1 cellular context compared by ENCODE assay signal in the genomic region with DNA sequence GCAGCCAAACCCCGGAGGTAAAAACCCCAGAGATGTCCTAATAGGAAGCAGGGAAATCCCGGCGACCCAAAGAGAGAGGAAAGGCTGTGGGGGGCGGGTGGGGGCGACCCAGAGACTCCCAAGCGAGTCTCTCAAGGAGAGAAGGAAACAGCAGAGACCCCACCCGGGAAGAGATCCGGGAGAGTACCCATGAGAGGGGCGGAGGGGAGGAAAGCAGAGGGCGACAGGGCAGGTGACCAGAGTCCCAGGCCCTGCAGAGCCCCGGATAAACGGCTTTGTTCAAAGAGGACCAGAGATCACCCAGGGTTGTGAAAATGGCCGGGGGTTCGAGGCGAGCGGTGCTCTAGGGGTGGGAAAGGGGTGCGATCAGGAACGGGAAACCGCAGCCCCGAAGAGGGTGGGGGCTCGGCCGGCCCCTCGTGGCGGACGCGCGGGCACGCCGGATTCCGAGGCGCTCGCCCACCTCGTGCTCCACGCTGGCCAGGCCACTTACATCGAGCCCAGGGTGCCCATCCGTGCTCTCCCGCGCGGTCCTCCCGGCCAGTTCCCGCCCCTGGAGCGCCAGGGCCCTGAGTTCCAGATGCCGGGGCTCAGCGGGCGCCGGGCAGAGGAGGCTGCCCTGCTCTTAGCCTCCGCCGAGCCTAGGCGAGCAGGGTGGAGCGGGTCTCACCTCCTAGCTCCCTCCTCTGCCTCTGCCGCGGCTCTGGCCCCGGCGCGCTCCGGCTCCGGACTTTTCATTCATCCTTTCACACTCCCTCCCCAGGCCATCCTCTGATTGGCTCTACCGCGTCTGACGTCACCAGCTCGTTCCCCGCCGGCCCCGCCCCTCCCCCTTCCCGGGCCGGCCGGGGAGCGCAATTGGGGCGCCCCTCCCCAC.
TF ChIP-seq lines count a peak whose summit lies in the region.

No MANE protein-coding gene starts in this region.

TF ChIP-seq in GM12878, 131 proteins besides CTCF, POLR2A, EP300 and RAD21 (continued from another document and continues in another):
- 0 out of 2 replicates have a peak, but pooled peaks have one; percentile 3 for TF ChIP-seq RELB (IDR thresholded peaks at IDR 0.05; ENCODE audit: low read depth)
- TF ChIP-seq, protein P1, sequence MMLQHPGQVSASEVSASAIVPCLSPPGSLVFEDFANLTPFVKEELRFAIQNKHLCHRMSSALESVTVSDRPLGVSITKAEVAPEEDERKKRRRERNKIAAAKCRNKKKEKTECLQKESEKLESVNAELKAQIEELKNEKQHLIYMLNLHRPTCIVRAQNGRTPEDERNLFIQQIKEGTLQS (IDR thresholded peaks at IDR 0.05; ENCODE audit: borderline replicate concordance, extremely low read depth, low read depth, low read length), result no peak
- no peak for TF ChIP-seq RCOR1 (conservative IDR thresholded peaks at IDR 0.05; ENCODE audit: low read depth, low read length)
- peak; percentile 79 for TF ChIP-seq YY1 (IDR thresholded peaks at IDR 0.05; ENCODE audit: low read depth, low read length)
- TF ChIP-seq BHLHE40 (IDR thresholded peaks at IDR 0.05; ENCODE audit: borderline replicate concordance in 1 of 2, low read depth in 2 of 2, low read length in 1 of 2), result peak in 1 of 2 experiments; percentile 13; a peak in 1 of 4 replicates
- TF ChIP-seq SPI1 (IDR thresholded peaks at IDR 0.05; ENCODE audit: borderline replicate concordance, insufficient read depth, low read depth, low read length), result no peak
- TF ChIP-seq HCFC1 (IDR thresholded peaks at IDR 0.05; ENCODE audit: low read length), result no peak
- no peak for TF ChIP-seq ATF2 (IDR thresholded peaks at IDR 0.05; ENCODE audit: low read length)
- TF ChIP-seq ATF7 (IDR thresholded peaks at IDR 0.05; ENCODE audit: low read depth), result peak; percentile 82
- no peak for TF ChIP-seq ZBED1 (IDR thresholded peaks at IDR 0.05; ENCODE audit: borderline replicate concordance)
- TF ChIP-seq ZNF207 (IDR thresholded peaks at IDR 0.05; ENCODE audit: borderline replicate concordance), result no peak
- TF ChIP-seq SMAD1 (IDR thresholded peaks at IDR 0.05; ENCODE audit: low read depth, partially characterized antibody), result no peak
- TF ChIP-seq IRF5 (IDR thresholded peaks at IDR 0.05; ENCODE audit: borderline replicate concordance), result no peak
- peak in 1 of 2 experiments; percentile 29; a peak in 1 of 3 replicates for TF ChIP-seq EGR1 (IDR thresholded peaks at IDR 0.05; ENCODE audit: borderline replicate concordance in 1 of 2, low read depth in 2 of 2, low read length in 2 of 2)
- TF ChIP-seq SIX5 (IDR thresholded peaks at IDR 0.05; ENCODE audit: low read depth, low read length, severe bottlenecking), result no peak
- TF ChIP-seq ZNF622 (IDR thresholded peaks at IDR 0.05), result no peak
- TF ChIP-seq ZNF274 (IDR thresholded peaks at IDR 0.05; ENCODE audit: insufficient read depth, insufficient read length), result no peak
- TF ChIP-seq, protein P2, sequence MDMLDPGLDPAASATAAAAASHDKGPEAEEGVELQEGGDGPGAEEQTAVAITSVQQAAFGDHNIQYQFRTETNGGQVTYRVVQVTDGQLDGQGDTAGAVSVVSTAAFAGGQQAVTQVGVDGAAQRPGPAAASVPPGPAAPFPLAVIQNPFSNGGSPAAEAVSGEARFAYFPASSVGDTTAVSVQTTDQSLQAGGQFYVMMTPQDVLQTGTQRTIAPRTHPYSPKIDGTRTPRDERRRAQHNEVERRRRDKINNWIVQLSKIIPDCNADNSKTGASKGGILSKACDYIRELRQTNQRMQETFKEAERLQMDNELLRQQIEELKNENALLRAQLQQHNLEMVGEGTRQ (IDR thresholded peaks at IDR 0.05; ENCODE audit: borderline replicate concordance, low read depth, low read length), result no peak
- peak; percentile 64; the same call in 1 of the 2 replicates for TF ChIP-seq POLR2AphosphoS5 (IDR thresholded peaks at IDR 0.05; ENCODE audit: low read length)
- peak; percentile 67 for TF ChIP-seq LARP7 (IDR thresholded peaks at IDR 0.05)
- TF ChIP-seq IKZF1 (conservative IDR thresholded peaks at IDR 0.05), result peak; percentile 28; the same call in 1 of the 2 replicates
- TF ChIP-seq MTA3 (IDR thresholded peaks at IDR 0.05; ENCODE audit: borderline replicate concordance, low read length), result no peak
- TF ChIP-seq TBL1XR1 (IDR thresholded peaks at IDR 0.05; ENCODE audit: low read depth, low read length), result no peak
- TF ChIP-seq, protein P3, sequence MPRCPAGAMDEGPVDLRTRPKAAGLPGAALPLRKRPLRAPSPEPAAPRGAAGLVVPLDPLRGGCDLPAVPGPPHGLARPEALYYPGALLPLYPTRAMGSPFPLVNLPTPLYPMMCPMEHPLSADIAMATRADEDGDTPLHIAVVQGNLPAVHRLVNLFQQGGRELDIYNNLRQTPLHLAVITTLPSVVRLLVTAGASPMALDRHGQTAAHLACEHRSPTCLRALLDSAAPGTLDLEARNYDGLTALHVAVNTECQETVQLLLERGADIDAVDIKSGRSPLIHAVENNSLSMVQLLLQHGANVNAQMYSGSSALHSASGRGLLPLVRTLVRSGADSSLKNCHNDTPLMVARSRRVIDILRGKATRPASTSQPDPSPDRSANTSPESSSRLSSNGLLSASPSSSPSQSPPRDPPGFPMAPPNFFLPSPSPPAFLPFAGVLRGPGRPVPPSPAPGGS (IDR thresholded peaks at IDR 0.05; ENCODE audit: borderline replicate concordance, insufficient read depth, low read depth, low read length, poor library complexity, severe bottlenecking), result no peak
- TF ChIP-seq NFXL1 (IDR thresholded peaks at IDR 0.05; ENCODE audit: borderline replicate concordance), result no peak
- TF ChIP-seq EED (IDR thresholded peaks at IDR 0.05; ENCODE audit: low read depth), result no peak
- TF ChIP-seq RFX5 (IDR thresholded peaks at IDR 0.05; ENCODE audit: low read depth, low read length), result peak; percentile 40; the same call in 1 of the 2 replicates
- TF ChIP-seq, protein P4, sequence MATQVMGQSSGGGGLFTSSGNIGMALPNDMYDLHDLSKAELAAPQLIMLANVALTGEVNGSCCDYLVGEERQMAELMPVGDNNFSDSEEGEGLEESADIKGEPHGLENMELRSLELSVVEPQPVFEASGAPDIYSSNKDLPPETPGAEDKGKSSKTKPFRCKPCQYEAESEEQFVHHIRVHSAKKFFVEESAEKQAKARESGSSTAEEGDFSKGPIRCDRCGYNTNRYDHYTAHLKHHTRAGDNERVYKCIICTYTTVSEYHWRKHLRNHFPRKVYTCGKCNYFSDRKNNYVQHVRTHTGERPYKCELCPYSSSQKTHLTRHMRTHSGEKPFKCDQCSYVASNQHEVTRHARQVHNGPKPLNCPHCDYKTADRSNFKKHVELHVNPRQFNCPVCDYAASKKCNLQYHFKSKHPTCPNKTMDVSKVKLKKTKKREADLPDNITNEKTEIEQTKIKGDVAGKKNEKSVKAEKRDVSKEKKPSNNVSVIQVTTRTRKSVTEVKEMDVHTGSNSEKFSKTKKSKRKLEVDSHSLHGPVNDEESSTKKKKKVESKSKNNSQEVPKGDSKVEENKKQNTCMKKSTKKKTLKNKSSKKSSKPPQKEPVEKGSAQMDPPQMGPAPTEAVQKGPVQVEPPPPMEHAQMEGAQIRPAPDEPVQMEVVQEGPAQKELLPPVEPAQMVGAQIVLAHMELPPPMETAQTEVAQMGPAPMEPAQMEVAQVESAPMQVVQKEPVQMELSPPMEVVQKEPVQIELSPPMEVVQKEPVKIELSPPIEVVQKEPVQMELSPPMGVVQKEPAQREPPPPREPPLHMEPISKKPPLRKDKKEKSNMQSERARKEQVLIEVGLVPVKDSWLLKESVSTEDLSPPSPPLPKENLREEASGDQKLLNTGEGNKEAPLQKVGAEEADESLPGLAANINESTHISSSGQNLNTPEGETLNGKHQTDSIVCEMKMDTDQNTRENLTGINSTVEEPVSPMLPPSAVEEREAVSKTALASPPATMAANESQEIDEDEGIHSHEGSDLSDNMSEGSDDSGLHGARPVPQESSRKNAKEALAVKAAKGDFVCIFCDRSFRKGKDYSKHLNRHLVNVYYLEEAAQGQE (IDR thresholded peaks at IDR 0.05; ENCODE audit: low read depth, low read length), result no peak
- no peak for TF ChIP-seq BACH1 (IDR thresholded peaks at IDR 0.05; ENCODE audit: borderline replicate concordance)
- no peak for TF ChIP-seq MTA2 (IDR thresholded peaks at IDR 0.05; ENCODE audit: low read depth)
- TF ChIP-seq DPF2 (IDR thresholded peaks at IDR 0.05), result no peak
- no peak for TF ChIP-seq KDM1A (IDR thresholded peaks at IDR 0.05; ENCODE audit: borderline replicate concordance)
- no peak; the same call in 1 of the 2 replicates for TF ChIP-seq RUNX3 (IDR thresholded peaks at IDR 0.05; ENCODE audit: low read length)
- no peak for TF ChIP-seq ZNF384 (IDR thresholded peaks at IDR 0.05; ENCODE audit: borderline replicate concordance, low read depth, low read length)
- TF ChIP-seq MEF2A (IDR thresholded peaks at IDR 0.05; ENCODE audit: insufficient read depth, low read depth, low read length), result no peak
- TF ChIP-seq, protein P5, sequence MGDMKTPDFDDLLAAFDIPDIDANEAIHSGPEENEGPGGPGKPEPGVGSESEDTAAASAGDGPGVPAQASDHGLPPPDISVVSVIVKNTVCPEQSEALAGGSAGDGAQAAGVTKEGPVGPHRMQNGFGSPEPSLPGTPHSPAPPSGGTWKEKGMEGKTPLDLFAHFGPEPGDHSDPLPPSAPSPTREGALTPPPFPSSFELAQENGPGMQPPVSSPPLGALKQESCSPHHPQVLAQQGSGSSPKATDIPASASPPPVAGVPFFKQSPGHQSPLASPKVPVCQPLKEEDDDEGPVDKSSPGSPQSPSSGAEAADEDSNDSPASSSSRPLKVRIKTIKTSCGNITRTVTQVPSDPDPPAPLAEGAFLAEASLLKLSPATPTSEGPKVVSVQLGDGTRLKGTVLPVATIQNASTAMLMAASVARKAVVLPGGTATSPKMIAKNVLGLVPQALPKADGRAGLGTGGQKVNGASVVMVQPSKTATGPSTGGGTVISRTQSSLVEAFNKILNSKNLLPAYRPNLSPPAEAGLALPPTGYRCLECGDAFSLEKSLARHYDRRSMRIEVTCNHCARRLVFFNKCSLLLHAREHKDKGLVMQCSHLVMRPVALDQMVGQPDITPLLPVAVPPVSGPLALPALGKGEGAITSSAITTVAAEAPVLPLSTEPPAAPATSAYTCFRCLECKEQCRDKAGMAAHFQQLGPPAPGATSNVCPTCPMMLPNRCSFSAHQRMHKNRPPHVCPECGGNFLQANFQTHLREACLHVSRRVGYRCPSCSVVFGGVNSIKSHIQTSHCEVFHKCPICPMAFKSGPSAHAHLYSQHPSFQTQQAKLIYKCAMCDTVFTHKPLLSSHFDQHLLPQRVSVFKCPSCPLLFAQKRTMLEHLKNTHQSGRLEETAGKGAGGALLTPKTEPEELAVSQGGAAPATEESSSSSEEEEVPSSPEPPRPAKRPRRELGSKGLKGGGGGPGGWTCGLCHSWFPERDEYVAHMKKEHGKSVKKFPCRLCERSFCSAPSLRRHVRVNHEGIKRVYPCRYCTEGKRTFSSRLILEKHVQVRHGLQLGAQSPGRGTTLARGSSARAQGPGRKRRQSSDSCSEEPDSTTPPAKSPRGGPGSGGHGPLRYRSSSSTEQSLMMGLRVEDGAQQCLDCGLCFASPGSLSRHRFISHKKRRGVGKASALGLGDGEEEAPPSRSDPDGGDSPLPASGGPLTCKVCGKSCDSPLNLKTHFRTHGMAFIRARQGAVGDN (IDR thresholded peaks at IDR 0.05), result 0 out of 2 replicates have a peak, but pooled peaks have one; percentile 35
- no peak for TF ChIP-seq STAT3 (IDR thresholded peaks at IDR 0.05; ENCODE audit: low read depth, low read length)
- 0 out of 4 replicates have a peak, but pooled peaks of 1 of the 2 experiments have one; percentile 6 for TF ChIP-seq SRF (IDR thresholded peaks at IDR 0.05; ENCODE audit: low read depth in 2 of 2, low read length in 2 of 2)
- TF ChIP-seq POLR2AphosphoS2 (IDR thresholded peaks at IDR 0.05; ENCODE audit: low read depth, low read length), result no peak
- TF ChIP-seq YBX1 (IDR thresholded peaks at IDR 0.05), result no peak
- peak; percentile 61; the same call in 1 of the 2 replicates for TF ChIP-seq CHD2 (IDR thresholded peaks at IDR 0.05; ENCODE audit: borderline replicate concordance, low read depth, low read length)
- TF ChIP-seq SMC3 (IDR thresholded peaks at IDR 0.05; ENCODE audit: borderline replicate concordance, low read length), result no peak
- TF ChIP-seq TCF12 (IDR thresholded peaks at IDR 0.05; ENCODE audit: low read depth, low read length), result no peak
- TF ChIP-seq TAF1 (IDR thresholded peaks at IDR 0.05; ENCODE audit: borderline replicate concordance, low read depth, low read length), result peak; percentile 55; the same call in 1 of the 2 replicates
- no peak for TF ChIP-seq KAT2A (conservative IDR thresholded peaks at IDR 0.05; ENCODE audit: control insufficient read depth, low read depth, low read length)
- no peak for TF ChIP-seq STAT1 (conservative IDR thresholded peaks at IDR 0.05)
- no peak for TF ChIP-seq MEF2B (IDR thresholded peaks at IDR 0.05; ENCODE audit: partially characterized antibody, poor library complexity, severe bottlenecking)
- TF ChIP-seq ASH2L (IDR thresholded peaks at IDR 0.05; ENCODE audit: borderline replicate concordance, low read depth), result no peak
